Comparison of ENCODE assay signal across 22 cellular contexts in genomic region chr11:112810951-112811350, GRCh38.
"Had no signal": no experiment of that assay in that cellular context is flagged by ENCODE, and none has a peak within 500 bp of the region (broad histone marks: within the 10 kb centered on the region; RNA-seq: fewer than 3 reads in every experiment).

No MANE protein-coding gene starts in this region.

- FAIRE-seq: colon, kidney, small intestine had no signal

- H3K27ac ChIP-seq: esophagus squamous epithelium, left ventricle myocardium inferior, lower lobe of right lung, neutrophil, right atrium auricular region, suprapubic skin, thyroid gland, upper lobe of left lung, uterus had no signal

- H3K27me3 Mint-ChIP-seq: dendritic cell treated with granulocyte-macrophage colony-stimulating factor and Interleukin-4, amounts not matched to agents 40 ng/mL and 50 ng/mL, for 4 days; effector memory CD8-positive, alpha-beta T cell had no signal

- H3K9me3 Mint-ChIP-seq: dendritic cell treated with granulocyte-macrophage colony-stimulating factor and Interleukin-4, amounts not matched to agents 40 ng/mL and 50 ng/mL, for 4 days had no signal

- H3K9me3 ChIP-seq: esophagus squamous epithelium, lower lobe of right lung, neutrophil, right atrium auricular region, sigmoid colon, suprapubic skin, thyroid gland, upper lobe of left lung, uterus had no signal

- H3K27me3 ChIP-seq: neutrophil, right atrium auricular region, sigmoid colon, suprapubic skin, thyroid gland, upper lobe of left lung, uterus had no signal

- H3K4me3 ChIP-seq: esophagus squamous epithelium, left ventricle myocardium inferior, lower lobe of right lung, right atrium auricular region, sigmoid colon, suprapubic skin, thyroid gland, upper lobe of left lung, uterus had no signal

- H3K4me1 ChIP-seq: esophagus squamous epithelium, lower lobe of right lung, suprapubic skin, thyroid gland, upper lobe of left lung, uterus had no signal

- H3K36me3 Mint-ChIP-seq: naive thymus-derived CD8-positive, alpha-beta T cell had no signal

- ATAC-seq: effector memory CD8-positive, alpha-beta T cell; left cardiac atrium; lower lobe of right lung; naive thymus-derived CD8-positive, alpha-beta T cell had no signal

- DNase-seq: effector memory CD8-positive, alpha-beta T cell; esophagus squamous epithelium; foreskin fibroblast; immature natural killer cell; kidney; left cardiac atrium; left ventricle myocardium inferior; lower lobe of right lung; mesenchymal stem cell; naive thymus-derived CD8-positive, alpha-beta T cell; sigmoid colon; small intestine; stimulated activated CD4-positive, alpha-beta T cell treated with anti-CD3 and anti-CD28 coated beads, Interleukin-12 subunit alpha, Interleukin-12 subunit beta, amount 100 ng/mL, for 4 hours; stimulated activated naive CD4-positive, alpha-beta T cell; thyroid gland; upper lobe of left lung; uterus had no signal

- H3K36me3 ChIP-seq: esophagus squamous epithelium, left ventricle myocardium inferior, lower lobe of right lung, neutrophil, right atrium auricular region, sigmoid colon, suprapubic skin, thyroid gland, upper lobe of left lung, uterus had no signal

- H3K4me1 Mint-ChIP-seq: immature natural killer cell; naive thymus-derived CD8-positive, alpha-beta T cell had no signal

- H3K27ac Mint-ChIP-seq: dendritic cell treated with granulocyte-macrophage colony-stimulating factor and Interleukin-4, amounts not matched to agents 40 ng/mL and 50 ng/mL, for 4 days; effector memory CD8-positive, alpha-beta T cell; immature natural killer cell; naive thymus-derived CD8-positive, alpha-beta T cell had no signal

- H3K4me3 Mint-ChIP-seq: dendritic cell treated with granulocyte-macrophage colony-stimulating factor and Interleukin-4, amounts not matched to agents 40 ng/mL and 50 ng/mL, for 4 days; effector memory CD8-positive, alpha-beta T cell; immature natural killer cell; naive thymus-derived CD8-positive, alpha-beta T cell had no signal
